In the genomic region with DNA sequence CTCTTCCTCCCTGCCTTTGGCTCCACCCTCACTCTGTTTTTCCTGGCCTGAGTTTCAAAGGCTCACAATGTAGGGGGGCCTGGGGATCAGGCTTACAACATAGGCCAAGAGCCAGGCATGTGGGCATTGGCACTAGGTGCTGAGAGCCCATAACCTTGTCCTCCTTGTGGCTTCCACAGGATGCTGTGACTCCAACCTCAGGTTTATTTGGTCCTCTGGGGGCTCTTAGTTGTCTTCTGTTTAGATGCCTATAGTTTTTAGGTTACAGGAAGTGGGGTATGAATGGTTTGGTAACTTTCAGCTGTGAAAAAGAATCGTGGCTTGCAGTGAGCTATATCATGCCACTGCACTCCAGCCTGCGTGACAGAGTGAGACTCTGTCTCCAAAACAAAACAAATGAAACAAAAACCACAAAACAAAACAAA, we compare ENCODE assay signal across 11 cellular contexts. TPM values are rescaled to one million over a fixed set of nuclear protein-coding genes. Genes with fewer than 3 reads are reported as not detected.
DNase-seq lines count a peak whose midpoint lies in the region; ATAC-seq and TF ChIP-seq lines count a peak whose summit lies in the region.
"Had no signal": no experiment of that assay in that cellular context is flagged by ENCODE, and none has a peak within 500 bp of the region (broad histone marks: within the 10 kb centered on the region; RNA-seq: fewer than 3 reads in every experiment).

No MANE protein-coding gene starts in this region.

- ATAC-seq in GM18505 (IDR thresholded peaks at IDR 0.05; ENCODE audit: unreplicated experiment) = peak; percentile 66
- ATAC-seq in GM21390 (IDR thresholded peaks at IDR 0.05; ENCODE audit: unreplicated experiment) = peak; percentile 76

- H2BK15ac ChIP-seq in H9 (ENCODE audit: low read depth, low read length) = no peak overlapping the region

- H3K4me1 Mint-ChIP-seq in progenitor cell of endocrine pancreas (ENCODE audit: low read depth) (peaks cover 4% of the 10 kb centered on the region), H9 (peaks cover 25 to 32% of the 10 kb centered on the region in 2 experiments)

- no peak overlapping the region for H4K91ac ChIP-seq in H9 (ENCODE audit: insufficient read length, low read depth, low read length)

- TF ChIP-seq POLR2A in GM18505 (IDR thresholded peaks at IDR 0.05; ENCODE audit: borderline replicate concordance, extremely low read depth, insufficient read depth, insufficient read length) (no peak), NB4 (IDR thresholded peaks at IDR 0.05; ENCODE audit: extremely low read depth, insufficient read length) (no peak)

- H4K5ac ChIP-seq in H9 (ENCODE audit: insufficient read length, low read depth, low read length) = no peak overlapping the region

- H2BK5ac ChIP-seq in H9 (ENCODE audit: insufficient read length, low read length) = no peak overlapping the region

- WGBS in H9 (ENCODE audit: extremely low coverage, insufficient read length, low lambda C conversion rate) = no CpG with 5 or more reads among the region's 2 CpGs

- no peak overlapping the region for H2AK5ac ChIP-seq in H9 (ENCODE audit: insufficient read length, low read length)

- H3K4me3 Mint-ChIP-seq in progenitor cell of endocrine pancreas (ENCODE audit: low read depth) (no peak overlapping the region), H9 (no peak overlapping the region)

- H3T11ph ChIP-seq in H9 (ENCODE audit: low read length) = no peak overlapping the region

- no peak overlapping the region for H2BK12ac ChIP-seq in H9 (ENCODE audit: insufficient read length, low read depth, low read length)

- no peak overlapping the region for H2BK120ac ChIP-seq in H9 (ENCODE audit: low read depth, low read length, poor library complexity, severe bottlenecking)

- H3K79me2 ChIP-seq in H9 (ENCODE audit: insufficient read depth, low read length) = no peaks in the 10 kb centered on the region

- H3K27me3 Mint-ChIP-seq in progenitor cell of endocrine pancreas (no peaks in the 10 kb centered on the region), H9 (ENCODE audit: low read depth) (no peaks in the 10 kb centered on the region; the same call in none of the 2 replicates)

- H3K18ac ChIP-seq in H9 (ENCODE audit: insufficient read length, low read depth, low read length) = no peak overlapping the region

- H2BK20ac ChIP-seq in H9 (ENCODE audit: low read depth, low read length, poor library complexity, severe bottlenecking) = no peak overlapping the region

- no peaks in the 10 kb centered on the region for H3K27me3 ChIP-seq in mucosa of rectum (ENCODE audit: control insufficient read depth in 2 of 2, insufficient read depth in 2 of 2, low read length in 2 of 2)
- H3K27me3 ChIP-seq in H9 (ENCODE audit: insufficient read depth, low read length) = no peaks in the 10 kb centered on the region

- no peaks in the 10 kb centered on the region for H3K79me1 ChIP-seq in H9 (ENCODE audit: insufficient read depth, low read depth, low read length, poor library complexity, severe bottlenecking)

- no peak overlapping the region for H3K56ac ChIP-seq in H9 (ENCODE audit: insufficient read length, low read depth, low read length)

- no peak overlapping the region for H3K14ac ChIP-seq in H9 (ENCODE audit: insufficient read depth, low read length)

- H3K4me3 ChIP-seq in NB4 (ENCODE audit: low read depth, low read length) = no peak overlapping the region
- H3K4me3 ChIP-seq in mucosa of rectum (ENCODE audit: low read length in 2 of 2) = no peak overlapping the region

- no peak overlapping the region for H2AFZ ChIP-seq in H9 (ENCODE audit: low read length)

- H3K9me3 ChIP-seq in mucosa of rectum (ENCODE audit: control insufficient read depth in 2 of 2, low read length in 2 of 2) (no peaks in the 10 kb centered on the region), H9 (ENCODE audit: control insufficient read depth, low read depth, low read length) (no peaks in the 10 kb centered on the region)

- TF ChIP-seq CTCF in NB4 (IDR thresholded peaks at IDR 0.05; ENCODE audit: low read depth, low read length) = no peak
- TF ChIP-seq CTCF in progenitor cell of endocrine pancreas (IDR thresholded peaks at IDR 0.05; ENCODE audit: unreplicated experiment) = no peak
- no peak for TF ChIP-seq CTCF in H9 (conservative IDR thresholded peaks at IDR 0.05)

- H3K27ac Mint-ChIP-seq in progenitor cell of endocrine pancreas = no peak overlapping the region
- 0 out of 7 replicates have a peak overlapping the region, but pooled peaks of 1 of the 3 experiments have one; percentile 27 for H3K27ac Mint-ChIP-seq in H9

- H3K4me2 ChIP-seq in H9 (ENCODE audit: insufficient read depth, insufficient read length, low read length) = no peak overlapping the region

- H3K9me3 Mint-ChIP-seq in progenitor cell of endocrine pancreas (ENCODE audit: low read depth) = peaks cover under 1% of the 10 kb centered on the region
- H3K9me3 Mint-ChIP-seq in H9 = no peaks in the 10 kb centered on the region; a peak in 1 of 5 replicates

- H3K23me2 ChIP-seq in H9 (ENCODE audit: insufficient read length, low read depth, low read length, poor library complexity, severe bottlenecking) = no peaks in the 10 kb centered on the region

- no peak overlapping the region for H4K8ac ChIP-seq in H9 (replicated peaks; ENCODE audit: insufficient read length, low read depth, low read length)

- H3K36me3 Mint-ChIP-seq in progenitor cell of endocrine pancreas (ENCODE audit: insufficient read depth) (peaks cover 2% of the 10 kb centered on the region), H9 (ENCODE audit: insufficient read depth in 1 of 3, low read depth in 3 of 3) (peaks cover 0 to 58% (median 40%) of the 10 kb centered on the region in 3 experiments; a peak in 4 of 7 replicates)

- peaks cover 0 to under 1% of the 10 kb centered on the region in 2 donors for H3K36me3 ChIP-seq in mucosa of rectum (ENCODE audit: control insufficient read depth in 2 of 2, insufficient read depth in 2 of 2, low read length in 2 of 2)

- peak overlapping the region; percentile 34 to 40 for H3K27ac ChIP-seq in mucosa of rectum (ENCODE audit: low read depth in 2 of 2, low read length in 2 of 2)
- H3K27ac ChIP-seq in H9 (ENCODE audit: insufficient read length, low read depth, low read length) = no peak overlapping the region

- no peaks in the 10 kb centered on the region for H4K20me1 ChIP-seq in H9 (ENCODE audit: control insufficient read depth, insufficient read depth, insufficient read length)

- peak; percentile 37 for DNase-seq in NB4 (ENCODE audit: low read depth)
- DNase-seq in progenitor cell of endocrine pancreas (ENCODE audit: low spot score, unreplicated experiment) = no peak
- DNase-seq in anterior cingulate cortex (lab: John Stamatoyannopoulos, UW) = no peak
- DNase-seq in H9 = no peak
- DNase-seq in LoVo (ENCODE audit: low spot score) = no peak
- DNase-seq: NCI-H510A treated with DMSO at 0.1 percent for 48 hours had no signal

- no peak overlapping the region for H3K9ac ChIP-seq in mucosa of rectum (ENCODE audit: low read depth in 1 of 2, low read length in 2 of 2)
- H3K9ac ChIP-seq in H9 (ENCODE audit: extremely low read depth, insufficient read length, low read length) = no peak overlapping the region

- H3K23ac ChIP-seq in H9 (ENCODE audit: insufficient read length, low read depth, low read length) = no peak overlapping the region

- H3K4me1 ChIP-seq in mucosa of rectum (ENCODE audit: control insufficient read depth in 2 of 2, insufficient read depth in 2 of 2, low read length in 2 of 2) = peaks cover 3% of the 10 kb centered on the region in 2 donors
- H3K4me1 ChIP-seq in H9 (ENCODE audit: insufficient read depth, low read length) = no peaks in the 10 kb centered on the region; the same call in 1 of the 2 replicates

- no peak overlapping the region for H3K4ac ChIP-seq in H9 (ENCODE audit: low read depth, low read length)

RNA-seq across cellular contexts. Expression of a gene that starts 25.6 kb away (rescaled TPM):
- total RNA-seq in progenitor cell of endocrine pancreas (3.4 TPM in 2 replicates), H9 (2021) (23.0 and 24.7 TPM in 2 replicates)

RNA-seq across cellular contexts. Expression of a gene that starts 25.9 kb away (rescaled TPM):
- total RNA-seq in progenitor cell of endocrine pancreas = 55.6 and 59.1 TPM in 2 replicates
- 43.8 and 45.6 TPM in 2 replicates for total RNA-seq in H9 (2021)

RNA-seq across cellular contexts. Expression of a gene that starts 32.5 kb away (rescaled TPM):
- total RNA-seq in progenitor cell of endocrine pancreas = 108 and 109 TPM in 2 replicates
- 150 and 154 TPM in 2 replicates for total RNA-seq in H9 (2021)

RNA-seq across cellular contexts. Expression of a gene that starts 40.2 kb away (rescaled TPM):
- total RNA-seq in progenitor cell of endocrine pancreas = not detected in 2 replicates
- total RNA-seq in H9 (2021) = not detected in 2 replicates
- total RNA-seq: Daoy, dermis microvascular lymphatic vessel endothelial cell had no signal
